12 cellular contexts compared by ENCODE assay signal in the genomic region with DNA sequence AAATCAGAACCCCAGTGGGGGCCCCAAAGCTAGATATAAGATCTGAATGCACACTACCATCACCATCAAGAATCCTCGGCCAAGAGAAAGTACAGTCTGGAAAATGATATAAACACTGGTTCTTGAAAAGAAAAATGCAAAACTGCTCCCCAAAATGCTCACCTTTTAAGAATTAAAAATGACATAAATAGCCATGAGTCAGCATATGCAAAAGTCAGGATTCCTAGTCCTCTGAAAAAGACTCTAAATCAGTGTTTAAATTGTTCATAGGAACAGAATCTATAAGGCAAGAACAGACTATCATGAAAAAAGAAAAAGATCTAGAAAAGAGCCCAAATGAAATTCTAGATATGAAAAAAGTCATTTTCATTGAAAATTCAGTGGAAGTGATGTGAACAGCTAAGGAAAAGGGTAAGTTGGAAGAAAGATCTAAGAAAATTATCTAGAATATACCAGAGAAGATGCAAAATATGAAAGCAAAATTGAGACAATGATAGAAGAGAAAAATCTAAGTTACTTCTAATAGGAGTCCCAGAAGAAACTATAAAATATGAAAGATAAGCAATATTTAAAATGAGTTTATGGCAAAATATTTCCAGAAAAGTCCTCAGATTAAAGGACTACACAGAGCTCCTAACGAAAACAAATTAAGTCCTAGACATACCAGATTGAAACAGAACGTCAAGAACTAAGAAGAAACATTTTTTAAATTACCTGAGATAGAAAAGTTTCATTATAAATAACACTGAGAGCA. TPM values are rescaled to one million over a fixed set of nuclear protein-coding genes. Genes with fewer than 3 reads are reported as not detected.
A peak's percentile ranks its signal among the peaks of the same experiment; 100 is the strongest.
DNase-seq lines count a peak whose midpoint lies in the region; ATAC-seq and TF ChIP-seq lines count a peak whose summit lies in the region.
"Had no signal": no experiment of that assay in that cellular context is flagged by ENCODE, and none has a peak within 500 bp of the region (broad histone marks: within the 10 kb centered on the region; RNA-seq: fewer than 3 reads in every experiment).

No MANE protein-coding gene starts in this region.

- peaks cover 74% of the 10 kb centered on the region for H3K4me1 Mint-ChIP-seq in activated T-cell treated with anti-CD3 and anti-CD28 coated beads, Interleukin-2, amount 50 U/mL, for 24 hours (ENCODE audit: low read depth)
- H3K4me1 Mint-ChIP-seq in activated naive CD8-positive, alpha-beta T cell treated with anti-CD3 and anti-CD28 coated beads, Interleukin-2, amount 50 U/mL, for 24 hours = peaks cover 66% of the 10 kb centered on the region
- H3K4me1 Mint-ChIP-seq in osteocyte (ENCODE audit: unreplicated experiment) = peaks cover 15% of the 10 kb centered on the region

- no peak for TF ChIP-seq CTCF in osteocyte (IDR thresholded peaks at IDR 0.05)

- no peak for DNase-seq in activated T-cell treated with anti-CD3 and anti-CD28 coated beads, Interleukin-2, amount 50 U/mL, for 24 hours
- DNase-seq in activated T-cell treated with anti-CD3 and anti-CD28 coated beads for 4 hours (no peak), NAMALWA (ENCODE audit: low spot score) (peak; percentile 39), osteocyte (ENCODE audit: extremely low spot score, unreplicated experiment) (no peak), NOMO-1 (lab: John Stamatoyannopoulos, UW; ENCODE audit: unreplicated experiment in 2 of 2) (no peak)
- no peak for DNase-seq in activated naive CD8-positive, alpha-beta T cell treated with anti-CD3 and anti-CD28 coated beads, Interleukin-2, amount 50 U/mL, for 24 hours
- DNase-seq: activated effector memory CD4-positive, alpha-beta T cell treated with Interleukin-2 at 50 U/mL for 16 hours; left lung; MG63; NCI-H2081 treated with DMSO at 0.1 percent for 48 hours had no signal

- peaks cover 84% of the 10 kb centered on the region for H3K36me3 Mint-ChIP-seq in activated T-cell treated with anti-CD3 and anti-CD28 coated beads, Interleukin-2, amount 50 U/mL, for 24 hours (ENCODE audit: low read depth)
- H3K36me3 Mint-ChIP-seq in activated naive CD8-positive, alpha-beta T cell treated with anti-CD3 and anti-CD28 coated beads, Interleukin-2, amount 50 U/mL, for 24 hours (ENCODE audit: low read depth) = peaks cover 53% of the 10 kb centered on the region
- H3K36me3 Mint-ChIP-seq in osteocyte (ENCODE audit: unreplicated experiment) = peaks cover 15% of the 10 kb centered on the region

- no peaks in the 10 kb centered on the region for H3K9me3 Mint-ChIP-seq in activated T-cell treated with anti-CD3 and anti-CD28 coated beads, Interleukin-2, amount 50 U/mL, for 24 hours
- H3K9me3 Mint-ChIP-seq in activated naive CD8-positive, alpha-beta T cell treated with anti-CD3 and anti-CD28 coated beads, Interleukin-2, amount 50 U/mL, for 24 hours = no peaks in the 10 kb centered on the region
- no peaks in the 10 kb centered on the region for H3K9me3 Mint-ChIP-seq in osteocyte (ENCODE audit: unreplicated experiment)

- H3K4me3 Mint-ChIP-seq in activated T-cell treated with anti-CD3 and anti-CD28 coated beads, Interleukin-2, amount 50 U/mL, for 24 hours = no peak overlapping the region
- H3K4me3 Mint-ChIP-seq in activated naive CD8-positive, alpha-beta T cell treated with anti-CD3 and anti-CD28 coated beads, Interleukin-2, amount 50 U/mL, for 24 hours = no peak overlapping the region
- no peak overlapping the region for H3K4me3 Mint-ChIP-seq in osteocyte (ENCODE audit: unreplicated experiment)

- no peak for TF ChIP-seq POLR2A in GM18505 (IDR thresholded peaks at IDR 0.05; ENCODE audit: borderline replicate concordance, extremely low read depth, insufficient read depth, insufficient read length)

- no peak for ATAC-seq in activated naive CD8-positive, alpha-beta T cell treated with anti-CD3 and anti-CD28 coated beads, Interleukin-2, amount 50 U/mL, for 24 hours
- no peak for ATAC-seq in GM18858 (IDR thresholded peaks at IDR 0.05; ENCODE audit: unreplicated experiment)
- no peak for ATAC-seq in GM18505 (IDR thresholded peaks at IDR 0.05; ENCODE audit: unreplicated experiment)

- no peaks in the 10 kb centered on the region for H3K27me3 Mint-ChIP-seq in activated T-cell treated with anti-CD3 and anti-CD28 coated beads, Interleukin-2, amount 50 U/mL, for 24 hours
- H3K27me3 Mint-ChIP-seq in activated naive CD8-positive, alpha-beta T cell treated with anti-CD3 and anti-CD28 coated beads, Interleukin-2, amount 50 U/mL, for 24 hours = no peaks in the 10 kb centered on the region
- H3K27me3 Mint-ChIP-seq in osteocyte (ENCODE audit: unreplicated experiment) = no peaks in the 10 kb centered on the region

- peak overlapping the region; percentile 86 for H3K27ac Mint-ChIP-seq in activated T-cell treated with anti-CD3 and anti-CD28 coated beads, Interleukin-2, amount 50 U/mL, for 24 hours
- peak overlapping the region; percentile 43 for H3K27ac Mint-ChIP-seq in activated naive CD8-positive, alpha-beta T cell treated with anti-CD3 and anti-CD28 coated beads, Interleukin-2, amount 50 U/mL, for 24 hours
- H3K27ac Mint-ChIP-seq in osteocyte (ENCODE audit: unreplicated experiment) = peak overlapping the region; percentile 40

RNA-seq across cellular contexts. Expression of gene HNRNPA2B1, which starts 18.9 kb away (rescaled TPM):
- total RNA-seq in osteocyte = 484 and 495 TPM in 2 replicates

RNA-seq across cellular contexts. Expression of gene CBX3, which starts 19.9 kb away (rescaled TPM):
- 133 and 135 TPM in 2 replicates for total RNA-seq in osteocyte

RNA-seq across cellular contexts. Expression of gene NFE2L3, which starts 29.7 kb away (rescaled TPM):
- total RNA-seq in osteocyte = 0.55 and 0.78 TPM in 2 replicates
